ENCODE assay signal across 1 cellular context in genomic region chr12:130987151-130987931, GRCh38.
TF ChIP-seq lines count a peak whose summit lies in the region.

No MANE protein-coding gene starts in this region.

TF ChIP-seq in HepG2, 621 proteins besides CTCF, POLR2A, EP300 and RAD21 (continued from another document):
- peak; percentile 30; the same call in 1 of the 2 replicates for TF ChIP-seq ZBTB33 (CRISPR knock-in tag; IDR thresholded peaks at IDR 0.05)
- TF ChIP-seq ZNF782 (CRISPR knock-in tag; IDR thresholded peaks at IDR 0.05; ENCODE audit: borderline replicate concordance) = no peak
- no peak for TF ChIP-seq IRF9 (CRISPR knock-in tag; IDR thresholded peaks at IDR 0.05; ENCODE audit: borderline replicate concordance)
- TF ChIP-seq GABPA (IDR thresholded peaks at IDR 0.05; ENCODE audit: low read depth, low read length) = no peak
- no peak for TF ChIP-seq GABPA (CRISPR knock-in tag; IDR thresholded peaks at IDR 0.05; ENCODE audit: low read depth)
- TF ChIP-seq IRX3 (CRISPR knock-in tag; IDR thresholded peaks at IDR 0.05; ENCODE audit: borderline replicate concordance, low read depth) = no peak
- peak; percentile 67; the same call in 1 of the 2 replicates for TF ChIP-seq SOX5 (CRISPR knock-in tag; IDR thresholded peaks at IDR 0.05; ENCODE audit: borderline replicate concordance)
- TF ChIP-seq TEAD2 (CRISPR knock-in tag; IDR thresholded peaks at IDR 0.05) = no peak
- TF ChIP-seq HNF4G (IDR thresholded peaks at IDR 0.05; ENCODE audit: borderline replicate concordance, low read depth, low read length) = no peak
- no peak for TF ChIP-seq HNF4G (CRISPR knock-in tag; IDR thresholded peaks at IDR 0.05; ENCODE audit: borderline replicate concordance, low read depth)
- no peak for TF ChIP-seq ZFP1 (CRISPR knock-in tag; IDR thresholded peaks at IDR 0.05)
- peak; percentile 40; the same call in 1 of the 2 replicates for TF ChIP-seq BCL6 (CRISPR knock-in tag; IDR thresholded peaks at IDR 0.05)
- no peak for TF ChIP-seq SNAPC4 (CRISPR knock-in tag; IDR thresholded peaks at IDR 0.05)
- TF ChIP-seq SPEN (CRISPR knock-in tag; IDR thresholded peaks at IDR 0.05; ENCODE audit: low read depth) = 0 out of 2 replicates have a peak, but pooled peaks have one; percentile 20
- TF ChIP-seq LBX2 (CRISPR knock-in tag; IDR thresholded peaks at IDR 0.05; ENCODE audit: borderline replicate concordance) = no peak
- no peak for TF ChIP-seq RFXANK (CRISPR knock-in tag; IDR thresholded peaks at IDR 0.05)
- 0 out of 2 replicates have a peak, but pooled peaks have one; percentile 21 for TF ChIP-seq AKAP8 (CRISPR knock-in tag; IDR thresholded peaks at IDR 0.05)
- no peak for TF ChIP-seq ZNF124 (CRISPR knock-in tag; IDR thresholded peaks at IDR 0.05)
- no peak for TF ChIP-seq DNMT3B (CRISPR knock-in tag; conservative IDR thresholded peaks at IDR 0.05)
- peak; percentile 51; the same call in 1 of the 2 replicates for TF ChIP-seq ZBTB4 (CRISPR knock-in tag; IDR thresholded peaks at IDR 0.05; ENCODE audit: borderline replicate concordance)
- no peak; the same call in 1 of the 2 replicates for TF ChIP-seq AHDC1 (CRISPR knock-in tag; IDR thresholded peaks at IDR 0.05; ENCODE audit: borderline replicate concordance)
- TF ChIP-seq GABPB1 (CRISPR knock-in tag; IDR thresholded peaks at IDR 0.05) = no peak
